ENCODE assay signal across 1 cellular context in the genomic region with DNA sequence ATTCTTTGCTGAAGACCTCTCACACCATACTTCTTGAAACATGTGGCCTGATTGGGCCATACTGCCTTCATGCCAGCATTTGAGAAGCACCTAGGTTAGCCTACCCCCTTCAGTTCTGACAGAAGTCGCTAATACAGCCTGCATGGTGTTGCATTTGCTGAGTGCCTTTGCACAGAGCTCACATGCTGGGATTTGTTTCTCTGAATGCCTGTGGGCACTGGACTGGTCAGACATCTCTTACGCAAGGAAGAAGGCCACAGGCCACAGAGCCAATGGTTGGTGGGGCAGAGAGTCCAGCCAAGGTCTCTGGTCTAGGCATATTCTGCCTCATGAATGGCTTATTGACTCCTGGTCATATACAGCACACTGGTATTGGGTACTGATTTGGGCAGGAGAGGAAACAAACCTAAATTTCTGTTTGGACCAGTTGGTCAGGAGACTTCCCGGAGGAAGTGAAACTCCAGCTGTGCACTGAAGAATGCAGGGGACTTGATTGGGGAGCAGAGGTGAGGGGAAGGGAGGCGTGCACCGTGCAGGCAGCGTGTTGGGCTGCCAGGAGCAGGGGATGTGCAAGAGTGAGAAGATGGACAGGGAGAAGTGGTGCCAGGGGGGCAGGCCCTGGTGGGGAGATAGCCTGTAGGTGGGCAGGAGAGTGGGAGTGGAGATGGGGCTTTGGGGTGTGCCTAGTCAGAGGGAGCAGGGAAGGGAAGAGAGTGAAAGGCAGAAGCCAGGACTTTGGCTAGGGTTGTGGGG.
TF ChIP-seq lines count a peak whose summit lies in the region.

No MANE protein-coding gene starts in this region.

TF ChIP-seq in HepG2, 621 proteins besides CTCF, POLR2A, EP300 and RAD21:
- TF ChIP-seq TBX2 (CRISPR knock-in tag; IDR thresholded peaks at IDR 0.05; ENCODE audit: borderline replicate concordance) (no peak), KLF11 (CRISPR knock-in tag; IDR thresholded peaks at IDR 0.05) (no peak)
- TF ChIP-seq, protein P1, sequence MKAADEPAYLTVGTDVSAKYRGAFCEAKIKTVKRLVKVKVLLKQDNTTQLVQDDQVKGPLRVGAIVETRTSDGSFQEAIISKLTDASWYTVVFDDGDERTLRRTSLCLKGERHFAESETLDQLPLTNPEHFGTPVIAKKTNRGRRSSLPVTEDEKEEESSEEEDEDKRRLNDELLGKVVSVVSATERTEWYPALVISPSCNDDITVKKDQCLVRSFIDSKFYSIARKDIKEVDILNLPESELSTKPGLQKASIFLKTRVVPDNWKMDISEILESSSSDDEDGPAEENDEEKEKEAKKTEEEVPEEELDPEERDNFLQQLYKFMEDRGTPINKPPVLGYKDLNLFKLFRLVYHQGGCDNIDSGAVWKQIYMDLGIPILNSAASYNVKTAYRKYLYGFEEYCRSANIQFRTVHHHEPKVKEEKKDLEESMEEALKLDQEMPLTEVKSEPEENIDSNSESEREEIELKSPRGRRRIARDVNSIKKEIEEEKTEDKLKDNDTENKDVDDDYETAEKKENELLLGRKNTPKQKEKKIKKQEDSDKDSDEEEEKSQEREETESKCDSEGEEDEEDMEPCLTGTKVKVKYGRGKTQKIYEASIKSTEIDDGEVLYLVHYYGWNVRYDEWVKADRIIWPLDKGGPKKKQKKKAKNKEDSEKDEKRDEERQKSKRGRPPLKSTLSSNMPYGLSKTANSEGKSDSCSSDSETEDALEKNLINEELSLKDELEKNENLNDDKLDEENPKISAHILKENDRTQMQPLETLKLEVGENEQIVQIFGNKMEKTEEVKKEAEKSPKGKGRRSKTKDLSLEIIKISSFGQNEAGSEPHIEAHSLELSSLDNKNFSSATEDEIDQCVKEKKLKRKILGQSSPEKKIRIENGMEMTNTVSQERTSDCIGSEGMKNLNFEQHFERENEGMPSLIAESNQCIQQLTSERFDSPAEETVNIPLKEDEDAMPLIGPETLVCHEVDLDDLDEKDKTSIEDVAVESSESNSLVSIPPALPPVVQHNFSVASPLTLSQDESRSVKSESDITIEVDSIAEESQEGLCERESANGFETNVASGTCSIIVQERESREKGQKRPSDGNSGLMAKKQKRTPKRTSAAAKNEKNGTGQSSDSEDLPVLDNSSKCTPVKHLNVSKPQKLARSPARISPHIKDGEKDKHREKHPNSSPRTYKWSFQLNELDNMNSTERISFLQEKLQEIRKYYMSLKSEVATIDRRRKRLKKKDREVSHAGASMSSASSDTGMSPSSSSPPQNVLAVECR (CRISPR knock-in tag; IDR thresholded peaks at IDR 0.05; ENCODE audit: borderline replicate concordance) = no peak
- TF ChIP-seq, protein P2, sequence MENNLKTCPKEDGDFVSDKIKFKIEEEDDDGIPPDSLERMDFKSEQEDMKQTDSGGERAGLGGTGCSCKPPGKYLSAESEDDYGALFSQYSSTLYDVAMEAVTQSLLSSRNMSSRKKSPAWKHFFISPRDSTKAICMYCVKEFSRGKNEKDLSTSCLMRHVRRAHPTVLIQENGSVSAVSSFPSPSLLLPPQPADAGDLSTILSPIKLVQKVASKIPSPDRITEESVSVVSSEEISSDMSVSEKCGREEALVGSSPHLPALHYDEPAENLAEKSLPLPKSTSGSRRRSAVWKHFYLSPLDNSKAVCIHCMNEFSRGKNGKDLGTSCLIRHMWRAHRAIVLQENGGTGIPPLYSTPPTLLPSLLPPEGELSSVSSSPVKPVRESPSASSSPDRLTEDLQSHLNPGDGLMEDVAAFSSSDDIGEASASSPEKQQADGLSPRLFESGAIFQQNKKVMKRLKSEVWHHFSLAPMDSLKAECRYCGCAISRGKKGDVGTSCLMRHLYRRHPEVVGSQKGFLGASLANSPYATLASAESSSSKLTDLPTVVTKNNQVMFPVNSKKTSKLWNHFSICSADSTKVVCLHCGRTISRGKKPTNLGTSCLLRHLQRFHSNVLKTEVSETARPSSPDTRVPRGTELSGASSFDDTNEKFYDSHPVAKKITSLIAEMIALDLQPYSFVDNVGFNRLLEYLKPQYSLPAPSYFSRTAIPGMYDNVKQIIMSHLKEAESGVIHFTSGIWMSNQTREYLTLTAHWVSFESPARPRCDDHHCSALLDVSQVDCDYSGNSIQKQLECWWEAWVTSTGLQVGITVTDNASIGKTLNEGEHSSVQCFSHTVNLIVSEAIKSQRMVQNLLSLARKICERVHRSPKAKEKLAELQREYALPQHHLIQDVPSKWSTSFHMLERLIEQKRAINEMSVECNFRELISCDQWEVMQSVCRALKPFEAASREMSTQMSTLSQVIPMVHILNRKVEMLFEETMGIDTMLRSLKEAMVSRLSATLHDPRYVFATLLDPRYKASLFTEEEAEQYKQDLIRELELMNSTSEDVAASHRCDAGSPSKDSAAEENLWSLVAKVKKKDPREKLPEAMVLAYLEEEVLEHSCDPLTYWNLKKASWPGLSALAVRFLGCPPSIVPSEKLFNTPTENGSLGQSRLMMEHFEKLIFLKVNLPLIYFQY (CRISPR knock-in tag; IDR thresholded peaks at IDR 0.05; ENCODE audit: borderline replicate concordance) = no peak
- TF ChIP-seq, protein P3, sequence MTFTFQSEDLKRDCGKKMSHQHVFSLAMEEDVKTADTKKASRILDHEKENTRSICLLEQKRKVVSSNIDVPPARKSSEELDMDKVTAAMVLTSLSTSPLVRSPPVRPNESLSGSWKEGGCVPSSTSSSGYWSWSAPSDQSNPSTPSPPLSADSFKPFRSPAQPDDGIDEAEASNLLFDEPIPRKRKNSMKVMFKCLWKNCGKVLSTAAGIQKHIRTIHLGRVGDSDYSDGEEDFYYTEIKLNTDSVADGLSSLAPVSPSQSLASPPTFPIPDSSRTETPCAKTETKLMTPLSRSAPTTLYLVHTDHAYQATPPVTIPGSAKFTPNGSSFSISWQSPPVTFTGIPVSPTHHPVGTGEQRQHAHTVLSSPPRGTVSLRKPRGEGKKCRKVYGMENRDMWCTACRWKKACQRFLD (CRISPR knock-in tag; IDR thresholded peaks at IDR 0.05; ENCODE audit: borderline replicate concordance) = no peak
- TF ChIP-seq, protein P4, sequence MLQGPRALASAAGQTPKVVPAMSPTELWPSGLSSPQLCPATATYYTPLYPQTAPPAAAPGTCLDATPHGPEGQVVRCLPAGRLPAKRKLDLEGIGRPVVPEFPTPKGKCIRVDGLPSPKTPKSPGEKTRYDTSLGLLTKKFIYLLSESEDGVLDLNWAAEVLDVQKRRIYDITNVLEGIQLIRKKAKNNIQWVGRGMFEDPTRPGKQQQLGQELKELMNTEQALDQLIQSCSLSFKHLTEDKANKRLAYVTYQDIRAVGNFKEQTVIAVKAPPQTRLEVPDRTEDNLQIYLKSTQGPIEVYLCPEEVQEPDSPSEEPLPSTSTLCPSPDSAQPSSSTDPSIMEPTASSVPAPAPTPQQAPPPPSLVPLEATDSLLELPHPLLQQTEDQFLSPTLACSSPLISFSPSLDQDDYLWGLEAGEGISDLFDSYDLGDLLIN (CRISPR knock-in tag; IDR thresholded peaks at IDR 0.05; ENCODE audit: borderline replicate concordance) = no peak
